In the genomic region with DNA sequence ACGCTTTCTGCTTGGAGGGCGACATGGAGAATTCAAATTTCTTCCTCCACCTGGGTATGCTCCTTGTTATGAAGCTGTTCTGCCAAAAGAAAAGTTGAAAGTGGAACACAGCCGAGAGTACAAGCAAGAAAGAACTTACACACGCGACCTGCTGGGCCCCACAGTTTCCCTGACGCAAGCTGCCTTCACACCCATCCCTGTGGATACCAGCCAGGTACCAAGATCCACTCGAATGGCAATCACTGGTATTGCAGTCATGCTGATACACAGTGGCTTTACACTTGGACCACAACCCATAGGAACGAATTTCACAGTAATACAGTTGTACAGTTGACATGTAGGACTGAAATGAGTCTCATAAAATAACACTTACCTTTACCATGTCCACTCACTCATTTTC, we compare ENCODE assay signal across 14 cellular contexts.
A peak's percentile ranks its signal among the peaks of the same experiment; 100 is the strongest.
DNase-seq lines count a peak whose midpoint lies in the region; ATAC-seq and TF ChIP-seq lines count a peak whose summit lies in the region.
"Had no signal": no experiment of that assay in that cellular context is flagged by ENCODE, and none has a peak within 500 bp of the region (broad histone marks: within the 10 kb centered on the region; RNA-seq: fewer than 3 reads in every experiment).

No MANE protein-coding gene starts in this region.

- no peak overlapping the region for H3K9ac ChIP-seq in neuronal stem cell (ENCODE audit: low read depth, low read length, poor library complexity)

- H3K9me3 ChIP-seq in right atrium auricular region (no peaks in the 10 kb centered on the region), heart right ventricle (no peaks in the 10 kb centered on the region), neuronal stem cell (replicated peaks in 1 of 2; ENCODE audit: control insufficient read depth in 2 of 2, insufficient read depth in 1 of 2, low read depth in 1 of 2, low read length in 2 of 2) (no peaks in the 10 kb centered on the region)
- H3K9me3 ChIP-seq: Caco-2, HAP-1 had no signal

- no peaks in the 10 kb centered on the region for H3K36me3 Mint-ChIP-seq in activated CD4-positive, alpha-beta memory T cell treated with anti-CD3 and anti-CD28 coated beads, Interleukin-2, amount 10 ng/mL, durations not matched to agents 7 days and 5 days (ENCODE audit: low read depth)
- H3K36me3 Mint-ChIP-seq: CD4-positive, alpha-beta memory T cell had no signal

- H3K4me3 ChIP-seq in right atrium auricular region (no peak overlapping the region), heart right ventricle (no peak overlapping the region), neuronal stem cell (ENCODE audit: low read length in 2 of 2) (no peak overlapping the region)
- H3K4me3 ChIP-seq: HAP-1 had no signal

- intact Hi-C loops in Right ventricle myocardium superior (cut with DNase I) (no loop called here), heart right ventricle (cut with DNase I) (no loop called here)

- 64 to 80% methylated on average over 8 of the region's 8 CpGs for WGBS in heart right ventricle, 2 donors
- no CpG with 5 or more reads among the region's 8 CpGs for WGBS in neuronal stem cell (ENCODE audit: extremely low coverage in 2 of 2, insufficient read length in 2 of 2, insufficient replicate concordance in 1 of 2), 2 donors

- CTCF ChIA-PET in activated CD4-positive, alpha-beta memory T cell treated with anti-CD3 and anti-CD28 coated beads, Interleukin-2, amount 10 ng/mL, durations not matched to agents 7 days and 5 days (lab: Charles Lee), result no interaction called here

- H3K27me3 ChIP-seq in right atrium auricular region, result no peaks in the 10 kb centered on the region
- no peaks in the 10 kb centered on the region for H3K27me3 ChIP-seq in heart right ventricle
- H3K27me3 ChIP-seq in neuronal stem cell (ENCODE audit: control insufficient read depth in 3 of 3, insufficient read depth in 3 of 3, low read depth in 1 of 3, low read length in 3 of 3), result no peaks in the 10 kb centered on the region

- DNase-seq in Right ventricle myocardium superior (no peak), right atrium auricular region (ENCODE audit: low spot score) (no peak), heart right ventricle (no peak), neuronal stem cell (ENCODE audit: low spot score) (no peak), UCSD-AML1 (lab: John Stamatoyannopoulos, UW; ENCODE audit: unreplicated experiment) (no peak)
- no peak for DNase-seq in activated CD4-positive, alpha-beta memory T cell treated with anti-CD3 and anti-CD28 coated beads, Interleukin-2, amount 10 ng/mL, durations not matched to agents 7 days and 5 days
- DNase-seq: C1 segment of cervical spinal cord; Caco-2; CD4-positive, alpha-beta memory T cell; DMS153; DND-41; GOT3; HFFc6 had no signal

- no peak overlapping the region for H2AK5ac ChIP-seq in neuronal stem cell (ENCODE audit: low read depth, low read length)

- peak; percentile 10 for ATAC-seq in Right ventricle myocardium superior (ENCODE audit: poor library complexity)
- peak in 6 of 8 donors; percentile 25 to 70 (median 46) for ATAC-seq in heart right ventricle

- H3K4ac ChIP-seq in neuronal stem cell (ENCODE audit: low read length), result no peak overlapping the region

- H3K14ac ChIP-seq in neuronal stem cell (ENCODE audit: low read length), result no peak overlapping the region

- no peak overlapping the region for H2BK120ac ChIP-seq in neuronal stem cell (ENCODE audit: low read depth, low read length)

- H3K27me3 Mint-ChIP-seq in activated CD4-positive, alpha-beta memory T cell treated with anti-CD3 and anti-CD28 coated beads, Interleukin-2, amount 10 ng/mL, durations not matched to agents 7 days and 5 days, result peaks cover 5% of the 10 kb centered on the region

- H3K4me1 ChIP-seq in right atrium auricular region (no peaks in the 10 kb centered on the region), heart right ventricle (peaks cover 0 to 18% (median 0%) of the 10 kb centered on the region in 9 donors), neuronal stem cell (ENCODE audit: control insufficient read depth in 2 of 2, insufficient read depth in 1 of 2, low read depth in 1 of 2, low read length in 2 of 2) (no peaks in the 10 kb centered on the region)
- H3K4me1 ChIP-seq: Caco-2, HAP-1 had no signal

- POLR2A ChIA-PET in activated CD4-positive, alpha-beta memory T cell treated with anti-CD3 and anti-CD28 coated beads, Interleukin-2, amount 10 ng/mL, durations not matched to agents 7 days and 5 days (lab: Charles Lee), result no interaction called here

- H3K79me1 ChIP-seq in neuronal stem cell (ENCODE audit: low read depth, low read length), result no peaks in the 10 kb centered on the region

- H3K4me3 Mint-ChIP-seq in activated CD4-positive, alpha-beta memory T cell treated with anti-CD3 and anti-CD28 coated beads, Interleukin-2, amount 10 ng/mL, durations not matched to agents 7 days and 5 days, result no peak overlapping the region
- H3K4me3 Mint-ChIP-seq: CD4-positive, alpha-beta memory T cell; HFFc6 had no signal

- no peak overlapping the region for H2BK15ac ChIP-seq in neuronal stem cell (ENCODE audit: low read length)

- peak overlapping the region; percentile 80 for H3K18ac ChIP-seq in neuronal stem cell (ENCODE audit: low read length)

- no peak overlapping the region for H3K23ac ChIP-seq in neuronal stem cell (ENCODE audit: low read depth, low read length, poor library complexity)

- H4K91ac ChIP-seq in neuronal stem cell (ENCODE audit: low read depth, low read length, poor library complexity), result no peak overlapping the region

- H3K4me1 Mint-ChIP-seq in activated CD4-positive, alpha-beta memory T cell treated with anti-CD3 and anti-CD28 coated beads, Interleukin-2, amount 10 ng/mL, durations not matched to agents 7 days and 5 days, result peaks cover 4% of the 10 kb centered on the region

- no peak overlapping the region for H4K8ac ChIP-seq in neuronal stem cell (ENCODE audit: low read depth, low read length)

- H3K36me3 ChIP-seq in right atrium auricular region, result peaks cover 42% of the 10 kb centered on the region
- H3K36me3 ChIP-seq in heart right ventricle, result peaks cover 0 to 70% (median 0%) of the 10 kb centered on the region in 9 donors
- H3K36me3 ChIP-seq in neuronal stem cell (replicated peaks in 1 of 2; ENCODE audit: control insufficient read depth in 2 of 2, insufficient read depth in 2 of 2, low read length in 2 of 2), result no peaks in the 10 kb centered on the region
- H3K36me3 ChIP-seq: HAP-1 had no signal

- H2AFZ ChIP-seq in neuronal stem cell (ENCODE audit: low read length), result no peak overlapping the region

- no peaks in the 10 kb centered on the region for H3K9me3 Mint-ChIP-seq in activated CD4-positive, alpha-beta memory T cell treated with anti-CD3 and anti-CD28 coated beads, Interleukin-2, amount 10 ng/mL, durations not matched to agents 7 days and 5 days
- H3K9me3 Mint-ChIP-seq: CD4-positive, alpha-beta memory T cell had no signal

- H3K27ac Mint-ChIP-seq in activated CD4-positive, alpha-beta memory T cell treated with anti-CD3 and anti-CD28 coated beads, Interleukin-2, amount 10 ng/mL, durations not matched to agents 7 days and 5 days, result no peak overlapping the region
- H3K27ac Mint-ChIP-seq: CD4-positive, alpha-beta memory T cell; HFFc6 had no signal

- no peak overlapping the region for H2BK5ac ChIP-seq in neuronal stem cell (ENCODE audit: low read length)

- H3K4me2 ChIP-seq in neuronal stem cell (ENCODE audit: insufficient read depth, low read length, poor library complexity, severe bottlenecking), result no peak overlapping the region

- no peak for TF ChIP-seq CTCF in right atrium auricular region (IDR thresholded peaks at IDR 0.05)
- no peak for TF ChIP-seq CTCF in heart right ventricle (IDR thresholded peaks at IDR 0.05)

- H3K27ac ChIP-seq in right atrium auricular region, result no peak overlapping the region
- peak overlapping the region in 2 of 10 donors; percentile 7 to 30 for H3K27ac ChIP-seq in heart right ventricle
- no peak overlapping the region for H3K27ac ChIP-seq in neuronal stem cell (replicated peaks; ENCODE audit: low read length)

- no peak overlapping the region for H2BK12ac ChIP-seq in neuronal stem cell (ENCODE audit: low read length)
